ENCODE assay signal across 18 cellular contexts in genomic region chr12:121932914-121933521, GRCh38.
"Had no signal": no experiment of that assay in that cellular context is flagged by ENCODE, and none has a peak within 500 bp of the region (broad histone marks: within the 10 kb centered on the region; RNA-seq: fewer than 3 reads in every experiment).

No MANE protein-coding gene starts in this region.

- H3K4me3 ChIP-seq: hepatocyte, left lung, pancreas had no signal

- H3K4me1 Mint-ChIP-seq: nephron had no signal

- FAIRE-seq: astrocyte, bronchial epithelial cell, endometrium, keratinocyte, pancreas, urothelium cell line had no signal

- H2AFZ ChIP-seq: hepatocyte had no signal

- H3K4me2 ChIP-seq: hepatocyte had no signal

- H3K4me3 Mint-ChIP-seq: activated CD4-positive, alpha-beta memory T cell treated with anti-CD3 and anti-CD28 coated beads, Interleukin-2, amount 10 ng/mL, durations not matched to agents 7 days and 5 days; activated naive CD4-positive, alpha-beta T cell treated with anti-CD3 and anti-CD28 coated beads, Interleukin-2, amount 10 ng/mL, durations not matched to agents 7 days and 5 days; activated T-cell treated with anti-CD3 and anti-CD28 coated beads, Interleukin-2, amount 50 U/mL, for 24 hours; nephron; T-helper 17 cell had no signal

- H3K27ac ChIP-seq: hepatocyte, left lung, pancreas had no signal

- H3K27ac Mint-ChIP-seq: activated CD4-positive, alpha-beta memory T cell treated with anti-CD3 and anti-CD28 coated beads, Interleukin-2, amount 10 ng/mL, durations not matched to agents 7 days and 5 days; activated naive CD4-positive, alpha-beta T cell treated with anti-CD3 and anti-CD28 coated beads, Interleukin-2, amount 10 ng/mL, durations not matched to agents 7 days and 5 days; activated T-cell treated with anti-CD3 and anti-CD28 coated beads, Interleukin-2, amount 50 U/mL, for 24 hours; nephron; T-helper 17 cell had no signal

- H3K27me3 Mint-ChIP-seq: activated CD4-positive, alpha-beta memory T cell treated with anti-CD3 and anti-CD28 coated beads, Interleukin-2, amount 10 ng/mL, durations not matched to agents 7 days and 5 days; activated naive CD4-positive, alpha-beta T cell treated with anti-CD3 and anti-CD28 coated beads, Interleukin-2, amount 10 ng/mL, durations not matched to agents 7 days and 5 days; activated T-cell treated with anti-CD3 and anti-CD28 coated beads, Interleukin-2, amount 50 U/mL, for 24 hours had no signal

- ATAC-seq: esophagus mucosa, pancreas, T-helper 17 cell had no signal

- H3K9me3 ChIP-seq: left lung, pancreas had no signal

- H3K9me3 Mint-ChIP-seq: activated CD4-positive, alpha-beta memory T cell treated with anti-CD3 and anti-CD28 coated beads, Interleukin-2, amount 10 ng/mL, durations not matched to agents 7 days and 5 days; activated naive CD4-positive, alpha-beta T cell treated with anti-CD3 and anti-CD28 coated beads, Interleukin-2, amount 10 ng/mL, durations not matched to agents 7 days and 5 days; activated T-cell treated with anti-CD3 and anti-CD28 coated beads, Interleukin-2, amount 50 U/mL, for 24 hours had no signal

- DNase-seq: activated CD4-positive, alpha-beta memory T cell treated with anti-CD3 and anti-CD28 coated beads, Interleukin-2, amount 10 ng/mL, durations not matched to agents 7 days and 5 days; activated CD4-positive, alpha-beta T cell treated with anti-CD3 and anti-CD28 coated beads for 4 hours; activated naive CD4-positive, alpha-beta T cell treated with anti-CD3 and anti-CD28 coated beads, Interleukin-2, amount 10 ng/mL, durations not matched to agents 7 days and 5 days; activated T-cell treated with anti-CD3 and anti-CD28 coated beads, Interleukin-2, amount 50 U/mL, for 24 hours; mammary epithelial cell; stimulated activated CD4-positive, alpha-beta T cell treated with anti-CD3 and anti-CD28 coated beads, Interleukin-12 subunit alpha, Interleukin-12 subunit beta, amount 100 ng/mL, for 4 hours; stimulated activated CD4-positive, alpha-beta T cell treated with anti-CD3 and anti-CD28 coated beads, Interleukin-2, amount 100 ng/mL, for 24 hours; T-helper 17 cell had no signal

- H3K27me3 ChIP-seq: hepatocyte, left lung, pancreas had no signal

- H3K36me3 Mint-ChIP-seq: activated naive CD4-positive, alpha-beta T cell treated with anti-CD3 and anti-CD28 coated beads, Interleukin-2, amount 10 ng/mL, durations not matched to agents 7 days and 5 days had no signal

- H3K4me1 ChIP-seq: left lung, pancreas had no signal

- H3K36me3 ChIP-seq: left lung, pancreas had no signal
